Comparison of ENCODE assay signal across 31 cellular contexts in genomic region chr19:53013621-53014020, GRCh38. TPM values are rescaled to one million over a fixed set of nuclear protein-coding genes. Genes with fewer than 3 reads are reported as not detected.
"Had no signal": no experiment of that assay in that cellular context is flagged by ENCODE, and none has a peak within 500 bp of the region (broad histone marks: within the 10 kb centered on the region; RNA-seq: fewer than 3 reads in every experiment).

Gene ERVV-1, plus strand, starts transcription at chr19:53013921. Its CDS starts 170 bp downstream, at chr19:53014091.

- DNase-seq: stimulated activated CD4-positive, alpha-beta T cell treated with anti-CD3 and anti-CD28 coated beads, Interleukin-2, amount 100 ng/mL, for 48 hours; stimulated activated CD4-positive, alpha-beta T cell treated with anti-CD3 and anti-CD28 coated beads, Interleukin-4, amount 100 ng/mL, for 1 hour; stimulated activated CD4-positive, alpha-beta T cell treated with anti-CD3 and anti-CD28 coated beads, Interleukin-4, amount 100 ng/mL, for 24 hours; stimulated activated CD4-positive, alpha-beta T cell treated with anti-CD3 and anti-CD28 coated beads, Interleukin-4, amount 100 ng/mL, for 4 hours; stimulated activated CD8-positive, alpha-beta memory T cell treated with anti-CD3 and anti-CD28 coated beads, Interleukin-4, amount 100 ng/mL, for 48 hours; stimulated activated naive B cell treated with anti-CD40 and anti-IgM and Interleukin-4, amounts not matched to agents 10 μg/mL and 1 μg/mL and 100 μg/mL, for 72 hours; stimulated activated naive CD4-positive, alpha-beta T cell; stimulated activated naive CD4-positive, alpha-beta T cell treated with Interleukin-2 at 50 U/mL for 16 hours; stimulated activated naive CD8-positive, alpha-beta T cell treated with anti-CD3 and anti-CD28 coated beads, Interleukin-15, amount 100 ng/mL, for 72 hours; stimulated activated naive CD8-positive, alpha-beta T cell treated with anti-CD3 and anti-CD28 coated beads, Interleukin-15, Interleukin-2, amounts not matched to agents 100 U/mL and 50 U/mL, for 24 hours; stomach; substantia nigra; testis; thyroid gland; tibial artery; transverse colon; trophoblast cell; upper lobe of left lung; upper lobe of right lung; uterus had no signal

- H3K27ac Mint-ChIP-seq: stimulated activated effector memory CD8-positive, alpha-beta T cell treated with anti-CD3 and anti-CD28 coated beads, Interleukin-12 subunit alpha, Interleukin-12 subunit beta, amount 100 ng/mL, for 72 hours; stimulated activated memory B cell treated with anti-CD40 and anti-IgM and Interleukin-4, amounts not matched to agents 10 μg/mL and 1 μg/mL and 100 μg/mL, for 72 hours; stimulated activated naive B cell treated with anti-CD40 and anti-IgM and Interleukin-4, amounts not matched to agents 10 μg/mL and 1 μg/mL and 100 μg/mL, for 72 hours; stimulated activated naive CD8-positive, alpha-beta T cell treated with anti-CD3 and anti-CD28 coated beads, Interleukin-15, amount 100 ng/mL, for 72 hours; stimulated activated naive CD8-positive, alpha-beta T cell treated with anti-CD3 and anti-CD28 coated beads, Interleukin-15, Interleukin-2, amounts not matched to agents 100 ng/mL and 50 ng/mL, for 24 hours; type B pancreatic cell had no signal

- H3K4me3 Mint-ChIP-seq: stimulated activated effector memory CD8-positive, alpha-beta T cell treated with anti-CD3 and anti-CD28 coated beads, Interleukin-12 subunit alpha, Interleukin-12 subunit beta, amount 100 ng/mL, for 72 hours; stimulated activated memory B cell treated with anti-CD40 and anti-IgM and Interleukin-4, amounts not matched to agents 10 μg/mL and 1 μg/mL and 100 μg/mL, for 72 hours; stimulated activated naive B cell treated with anti-CD40 and anti-IgM and Interleukin-4, amounts not matched to agents 10 μg/mL and 1 μg/mL and 100 μg/mL, for 72 hours; stimulated activated naive CD8-positive, alpha-beta T cell treated with anti-CD3 and anti-CD28 coated beads, Interleukin-15, amount 100 ng/mL, for 72 hours; stimulated activated naive CD8-positive, alpha-beta T cell treated with anti-CD3 and anti-CD28 coated beads, Interleukin-15, Interleukin-2, amounts not matched to agents 100 ng/mL and 50 ng/mL, for 24 hours; type B pancreatic cell had no signal

- H3K27ac ChIP-seq: stomach, suprapubic skin, testis, thoracic aorta, thyroid gland, tibial artery, tibial nerve, transverse colon, upper lobe of left lung, upper lobe of right lung, uterus, vagina had no signal

- H3K27me3 ChIP-seq: testis, thyroid gland, transverse colon, upper lobe of left lung, upper lobe of right lung, uterus, vagina had no signal

- H3K36me3 Mint-ChIP-seq: stimulated activated effector memory CD8-positive, alpha-beta T cell treated with anti-CD3 and anti-CD28 coated beads, Interleukin-12 subunit alpha, Interleukin-12 subunit beta, amount 100 ng/mL, for 72 hours; stimulated activated memory B cell treated with anti-CD40 and anti-IgM and Interleukin-4, amounts not matched to agents 10 μg/mL and 1 μg/mL and 100 μg/mL, for 72 hours; stimulated activated naive B cell treated with anti-CD40 and anti-IgM and Interleukin-4, amounts not matched to agents 10 μg/mL and 1 μg/mL and 100 μg/mL, for 72 hours; type B pancreatic cell had no signal

- H3K9me3 ChIP-seq: testis, thoracic aorta, thyroid gland, tibial artery, upper lobe of right lung, uterus, vagina had no signal

- H3K4me1 ChIP-seq: stomach, suprapubic skin, testis, thyroid gland, tibial artery, tibial nerve, transverse colon, upper lobe of left lung, upper lobe of right lung, uterus, vagina had no signal

- H3K4me1 Mint-ChIP-seq: stimulated activated effector memory CD8-positive, alpha-beta T cell treated with anti-CD3 and anti-CD28 coated beads, Interleukin-12 subunit alpha, Interleukin-12 subunit beta, amount 100 ng/mL, for 72 hours; stimulated activated memory B cell treated with anti-CD40 and anti-IgM and Interleukin-4, amounts not matched to agents 10 μg/mL and 1 μg/mL and 100 μg/mL, for 72 hours; stimulated activated naive B cell treated with anti-CD40 and anti-IgM and Interleukin-4, amounts not matched to agents 10 μg/mL and 1 μg/mL and 100 μg/mL, for 72 hours; stimulated activated naive CD8-positive, alpha-beta T cell treated with anti-CD3 and anti-CD28 coated beads, Interleukin-15, amount 100 ng/mL, for 72 hours had no signal

- H3K27me3 Mint-ChIP-seq: stimulated activated memory B cell treated with anti-CD40 and anti-IgM and Interleukin-4, amounts not matched to agents 10 μg/mL and 1 μg/mL and 100 μg/mL, for 72 hours; stimulated activated naive CD8-positive, alpha-beta T cell treated with anti-CD3 and anti-CD28 coated beads, Interleukin-15, amount 100 ng/mL, for 72 hours; type B pancreatic cell had no signal

- ATAC-seq: stimulated activated effector memory CD8-positive, alpha-beta T cell treated with anti-CD3 and anti-CD28 coated beads, Interleukin-12 subunit alpha, Interleukin-12 subunit beta, amount 100 ng/mL, for 72 hours; stimulated activated memory B cell treated with anti-CD40 and anti-IgM and Interleukin-4, amounts not matched to agents 10 μg/mL and 1 μg/mL and 100 μg/mL, for 72 hours; stimulated activated naive B cell treated with anti-CD40 and anti-IgM and Interleukin-4, amounts not matched to agents 10 μg/mL and 1 μg/mL and 100 μg/mL, for 72 hours; stimulated activated naive CD8-positive, alpha-beta T cell treated with anti-CD3 and anti-CD28 coated beads, Interleukin-15, amount 100 ng/mL, for 72 hours; stimulated activated naive CD8-positive, alpha-beta T cell treated with anti-CD3 and anti-CD28 coated beads, Interleukin-15, Interleukin-2, amounts not matched to agents 100 U/mL and 50 U/mL, for 24 hours; upper lobe of right lung had no signal

- H3K36me3 ChIP-seq: stomach, suprapubic skin, thoracic aorta, thyroid gland, tibial artery, tibial nerve, transverse colon, upper lobe of left lung, upper lobe of right lung, uterus, vagina had no signal

- H3K9me3 Mint-ChIP-seq: stimulated activated memory B cell treated with anti-CD40 and anti-IgM and Interleukin-4, amounts not matched to agents 10 μg/mL and 1 μg/mL and 100 μg/mL, for 72 hours; type B pancreatic cell had no signal

- H3K4me3 ChIP-seq: stomach, suprapubic skin, testis, thoracic aorta, thyroid gland, tibial artery, tibial nerve, transverse colon, upper lobe of left lung, upper lobe of right lung, uterus, vagina had no signal

RNA-seq across cellular contexts. Expression of gene ERVV-1, which starts in this region (rescaled TPM):
- total RNA-seq: stomach, subcutaneous adipose tissue, suprapubic skin, temporal lobe, thoracic aorta, thyroid gland, tibial nerve, transverse colon, upper lobe of left lung, upper lobe of right lung, urinary bladder, uterus, vagina had no signal
- polyA plus RNA-seq: stomach had no signal
